ENCODE assay signal across 1 cellular context in genomic region chr19:44571830-44572661, GRCh38.
TF ChIP-seq lines count a peak whose summit lies in the region.

No MANE protein-coding gene starts in this region.

TF ChIP-seq in HepG2, 621 proteins besides CTCF, POLR2A, EP300 and RAD21 (continued from another document and continues in another):
- TF ChIP-seq ZNF281 (CRISPR knock-in tag; IDR thresholded peaks at IDR 0.05; ENCODE audit: borderline replicate concordance) (no peak), UBTF (CRISPR knock-in tag; IDR thresholded peaks at IDR 0.05) (0 out of 2 replicates have a peak, but pooled peaks have one; percentile 4), ZFAT (CRISPR knock-in tag; conservative IDR thresholded peaks at IDR 0.05) (no peak), RARG (CRISPR knock-in tag; IDR thresholded peaks at IDR 0.05; ENCODE audit: low read depth) (no peak), RFXAP (CRISPR knock-in tag; IDR thresholded peaks at IDR 0.05; ENCODE audit: borderline replicate concordance) (0 out of 2 replicates have a peak, but pooled peaks have one; percentile 36), TCF7 (IDR thresholded peaks at IDR 0.05; ENCODE audit: low read depth) (peak; percentile 69), RBM39 (IDR thresholded peaks at IDR 0.05; ENCODE audit: low read depth, low read length, poor library complexity, severe bottlenecking) (no peak), SPEN (CRISPR knock-in tag; IDR thresholded peaks at IDR 0.05; ENCODE audit: low read depth) (no peak), NFKBIZ (CRISPR knock-in tag; IDR thresholded peaks at IDR 0.05) (no peak), ZNF7 (CRISPR knock-in tag; IDR thresholded peaks at IDR 0.05) (no peak), HOMEZ (CRISPR knock-in tag; IDR thresholded peaks at IDR 0.05; ENCODE audit: low read depth) (no peak), ATF6 (CRISPR knock-in tag; conservative IDR thresholded peaks at IDR 0.05) (no peak), SOX13 (IDR thresholded peaks at IDR 0.05) (no peak), SOX13 (CRISPR knock-in tag; conservative IDR thresholded peaks at IDR 0.05 in 1 of 2, IDR thresholded peaks at IDR 0.05 in 1 of 2) (peak in 1 of 2 experiments; percentile 36; a peak in 1 of 4 replicates), ZNF574 (CRISPR knock-in tag; IDR thresholded peaks at IDR 0.05) (peak; percentile 24; the same call in 1 of the 2 replicates), ZNF431 (CRISPR knock-in tag; IDR thresholded peaks at IDR 0.05; ENCODE audit: borderline replicate concordance, low read depth) (no peak), CCDC6 (CRISPR knock-in tag; IDR thresholded peaks at IDR 0.05) (0 out of 2 replicates have a peak, but pooled peaks have one; percentile 39), ZFX (CRISPR knock-in tag; IDR thresholded peaks at IDR 0.05; ENCODE audit: low read depth) (0 out of 2 replicates have a peak, but pooled peaks have one; percentile 16), ZNF784 (CRISPR knock-in tag; IDR thresholded peaks at IDR 0.05; ENCODE audit: borderline replicate concordance) (no peak), HNF4A (CRISPR knock-in tag; IDR thresholded peaks at IDR 0.05) (peak; percentile 85), ZNF354B (CRISPR knock-in tag; IDR thresholded peaks at IDR 0.05) (no peak), FOXP1 (IDR thresholded peaks at IDR 0.05) (no peak), FOXP1 (CRISPR knock-in tag; IDR thresholded peaks at IDR 0.05) (peak; percentile 4; the same call in 1 of the 2 replicates), BCL6 (CRISPR knock-in tag; IDR thresholded peaks at IDR 0.05) (no peak), MLX (CRISPR knock-in tag; IDR thresholded peaks at IDR 0.05) (0 out of 2 replicates have a peak, but pooled peaks have one; percentile 46), NONO (IDR thresholded peaks at IDR 0.05) (no peak), NONO (CRISPR knock-in tag; conservative IDR thresholded peaks at IDR 0.05) (0 out of 2 replicates have a peak, but pooled peaks have one; percentile 13), HNF1A (IDR thresholded peaks at IDR 0.05; ENCODE audit: low read depth) (peak; percentile 55; the same call in 1 of the 2 replicates), HNF1A (CRISPR knock-in tag; IDR thresholded peaks at IDR 0.05; ENCODE audit: borderline replicate concordance) (no peak), FOXJ3 (CRISPR knock-in tag; IDR thresholded peaks at IDR 0.05; ENCODE audit: borderline replicate concordance) (peak; percentile 45; the same call in 1 of the 2 replicates), HBP1 (CRISPR knock-in tag; IDR thresholded peaks at IDR 0.05; ENCODE audit: low read depth) (no peak), RAD51 (IDR thresholded peaks at IDR 0.05; ENCODE audit: borderline replicate concordance) (no peak), ZNF572 (CRISPR knock-in tag; IDR thresholded peaks at IDR 0.05) (no peak), PRDM4 (CRISPR knock-in tag; IDR thresholded peaks at IDR 0.05; ENCODE audit: borderline replicate concordance) (no peak)
